20 cellular contexts compared by ENCODE assay signal in genomic region chr11:99973993-99974392, GRCh38.
"Had no signal": no experiment of that assay in that cellular context is flagged by ENCODE, and none has a peak within 500 bp of the region (broad histone marks: within the 10 kb centered on the region; RNA-seq: fewer than 3 reads in every experiment).

No MANE protein-coding gene starts in this region.

- ATAC-seq: activated CD8-positive, alpha-beta T cell treated with anti-CD3 and anti-CD28 coated beads, Interleukin-2, amount 10 ng/mL, durations not matched to agents 7 days and 5 days; activated T-cell treated with anti-CD3 and anti-CD28 coated beads, Interleukin-2, amount 50 U/mL, for 72 hours; body of pancreas; stimulated activated memory B cell treated with anti-CD40 and anti-IgM and Interleukin-4, amounts not matched to agents 10 μg/mL and 1 μg/mL and 100 μg/mL, for 72 hours had no signal

- H3K27me3 Mint-ChIP-seq: activated B cell treated with CpG ODN at 0.5 μM for 24 hours; activated naive CD8-positive, alpha-beta T cell; central memory CD8-positive, alpha-beta T cell; naive B cell; stimulated activated memory B cell treated with anti-CD40 and anti-IgM and Interleukin-4, amounts not matched to agents 10 μg/mL and 1 μg/mL and 100 μg/mL, for 72 hours had no signal

- H3K4me3 ChIP-seq: body of pancreas, pancreas, sigmoid colon, thyroid gland, vagina had no signal

- H3K4me1 Mint-ChIP-seq: activated B cell treated with CpG ODN at 0.5 μM for 24 hours; central memory CD8-positive, alpha-beta T cell; naive B cell; stimulated activated memory B cell treated with anti-CD40 and anti-IgM and Interleukin-4, amounts not matched to agents 10 μg/mL and 1 μg/mL and 100 μg/mL, for 72 hours had no signal

- H3K4me3 Mint-ChIP-seq: activated B cell treated with CpG ODN at 0.5 μM for 24 hours; activated CD8-positive, alpha-beta T cell treated with anti-CD3 and anti-CD28 coated beads, Interleukin-2, amount 10 ng/mL, durations not matched to agents 7 days and 5 days; activated naive CD8-positive, alpha-beta T cell; activated T-cell treated with anti-CD3 and anti-CD28 coated beads, Interleukin-2, amount 50 U/mL, for 72 hours; central memory CD8-positive, alpha-beta T cell; naive B cell; stimulated activated memory B cell treated with anti-CD40 and anti-IgM and Interleukin-4, amounts not matched to agents 10 μg/mL and 1 μg/mL and 100 μg/mL, for 72 hours had no signal

- H3K27ac Mint-ChIP-seq: activated B cell treated with CpG ODN at 0.5 μM for 24 hours; activated CD8-positive, alpha-beta T cell treated with anti-CD3 and anti-CD28 coated beads, Interleukin-2, amount 10 ng/mL, durations not matched to agents 7 days and 5 days; activated naive CD8-positive, alpha-beta T cell; activated T-cell treated with anti-CD3 and anti-CD28 coated beads, Interleukin-2, amount 50 U/mL, for 72 hours; naive B cell; stimulated activated memory B cell treated with anti-CD40 and anti-IgM and Interleukin-4, amounts not matched to agents 10 μg/mL and 1 μg/mL and 100 μg/mL, for 72 hours had no signal

- DNase-seq: activated B cell treated with CpG ODN at 0.5 μM for 24 hours; activated CD4-positive, alpha-beta T cell treated with anti-CD3 and anti-CD28 coated beads for 48 hours; activated CD8-positive, alpha-beta memory T cell treated with anti-CD3 and anti-CD28 coated beads, Interleukin-2, amount 50 U/mL, for 48 hours; activated CD8-positive, alpha-beta T cell treated with anti-CD3 and anti-CD28 coated beads, Interleukin-2, amount 10 ng/mL, durations not matched to agents 7 days and 5 days; activated gamma-delta T cell treated with Interleukin-2 at 50 U/mL for 16 hours; activated T-cell treated with anti-CD3 and anti-CD28 coated beads, Interleukin-2, amount 50 U/mL, for 72 hours; amygdala; body of pancreas; effector CD8-positive, alpha-beta T cell; foreskin fibroblast; naive B cell; pancreas; sigmoid colon; stimulated activated CD4-positive, alpha-beta T cell treated with anti-CD3 and anti-CD28 coated beads, Interleukin-12 subunit alpha, Interleukin-12 subunit beta, amount 100 ng/mL, for 4 hours; stimulated activated CD4-positive, alpha-beta T cell treated with anti-CD3 and anti-CD28 coated beads, Interleukin-2, amount 100 ng/mL, for 24 hours; thyroid gland had no signal

- H3K36me3 Mint-ChIP-seq: activated naive CD8-positive, alpha-beta T cell; naive B cell; stimulated activated memory B cell treated with anti-CD40 and anti-IgM and Interleukin-4, amounts not matched to agents 10 μg/mL and 1 μg/mL and 100 μg/mL, for 72 hours had no signal
